ENCODE assay signal across 12 cellular contexts in the genomic region with DNA sequence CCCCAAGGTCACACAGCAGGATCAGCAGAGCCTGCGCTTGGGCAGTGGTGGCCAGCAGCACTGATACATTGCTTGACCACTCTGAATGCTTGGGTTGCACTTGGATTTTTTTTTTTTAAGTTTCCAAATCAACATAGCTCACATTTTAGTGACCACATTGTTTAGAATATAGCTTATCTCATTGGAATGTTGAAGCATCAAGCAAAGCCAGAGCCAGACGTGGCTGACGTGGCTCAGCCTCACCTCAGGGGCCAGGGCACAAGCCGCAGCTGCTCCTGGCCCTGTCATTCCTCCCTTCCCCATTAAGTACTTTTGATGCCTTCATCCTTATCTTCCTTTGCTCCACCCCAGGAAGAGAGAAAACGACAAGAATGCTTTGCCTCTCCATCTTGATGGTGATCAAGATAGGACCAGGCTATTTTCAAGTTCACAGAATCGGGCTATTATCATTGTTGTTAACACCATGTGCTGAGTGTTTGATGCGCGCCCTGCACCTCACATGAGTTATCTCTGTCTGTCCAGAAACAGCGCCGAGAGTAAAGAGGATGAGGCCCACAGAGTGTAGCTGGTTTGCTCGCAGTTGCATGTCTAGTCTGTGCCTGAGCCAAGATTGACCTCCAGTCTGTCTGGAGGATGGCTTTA.
A peak's percentile ranks its signal among the peaks of the same experiment; 100 is the strongest.
DNase-seq lines count a peak whose midpoint lies in the region; ATAC-seq, FAIRE-seq and TF ChIP-seq lines count a peak whose summit lies in the region.
"Had no signal": no experiment of that assay in that cellular context is flagged by ENCODE, and none has a peak within 500 bp of the region (broad histone marks: within the 10 kb centered on the region; RNA-seq: fewer than 3 reads in every experiment).

No MANE protein-coding gene starts in this region.

- no peaks in the 10 kb centered on the region for H3K27me3 Mint-ChIP-seq in activated CD4-positive, alpha-beta T cell treated with anti-CD3 and anti-CD28 coated beads, Interleukin-2, amount 10 ng/mL, durations not matched to agents 24 days and 14 days
- H3K27me3 Mint-ChIP-seq: activated naive CD8-positive, alpha-beta T cell treated with anti-CD3 and anti-CD28 coated beads for 36 hours had no signal

- H3K27ac Mint-ChIP-seq in activated CD4-positive, alpha-beta T cell treated with anti-CD3 and anti-CD28 coated beads, Interleukin-2, amount 10 ng/mL, durations not matched to agents 24 days and 14 days: no peak overlapping the region
- H3K27ac Mint-ChIP-seq: activated naive CD8-positive, alpha-beta T cell treated with anti-CD3 and anti-CD28 coated beads for 36 hours had no signal

- H3K27ac ChIP-seq in left lung (peak overlapping the region; percentile 44 to 50), vagina (peak overlapping the region; percentile 23)
- H3K27ac ChIP-seq: BLaER1, SK-N-MC had no signal

- H3K27me3 ChIP-seq in bronchial epithelial cell (ENCODE audit: control insufficient read depth, insufficient read depth, low read length) (no peaks in the 10 kb centered on the region), left lung (no peaks in the 10 kb centered on the region), vagina (no peaks in the 10 kb centered on the region)
- H3K27me3 ChIP-seq: BLaER1 had no signal

- no peak for TF ChIP-seq CTCF in bronchial epithelial cell (IDR thresholded peaks at IDR 0.05; ENCODE audit: insufficient read depth, low read length, severe bottlenecking)
- no peak for TF ChIP-seq CTCF in left lung (IDR thresholded peaks at IDR 0.05)
- no peak for TF ChIP-seq CTCF in vagina (IDR thresholded peaks at IDR 0.05)

- H3K4me3 Mint-ChIP-seq in activated CD4-positive, alpha-beta T cell treated with anti-CD3 and anti-CD28 coated beads, Interleukin-2, amount 10 ng/mL, durations not matched to agents 24 days and 14 days: no peak overlapping the region
- H3K4me3 Mint-ChIP-seq: activated naive CD8-positive, alpha-beta T cell treated with anti-CD3 and anti-CD28 coated beads for 36 hours had no signal

- intact Hi-C loops in Right ventricle myocardium superior (cut with DNase I): no loop called here
- intact Hi-C loops in Right ventricle myocardium inferior (cut with DNase I): no loop called here
- intact Hi-C loops in left lung (cut with DNase I): no loop called here
- intact Hi-C loops in vagina (cut with DNase I): no loop called here
- intact Hi-C loops in activated CD4-positive, alpha-beta T cell treated with anti-CD3 and anti-CD28 coated beads, Interleukin-2, amount 10 ng/mL, durations not matched to agents 24 days and 14 days (cut with micrococcal nuclease): loop anchor here (5.0 to 10.0 kb wide), 3 partner anchors 46 to 234 kb away; a partner anchor contains a TSS

- H3K9me3 ChIP-seq in left lung (no peaks in the 10 kb centered on the region), vagina (no peaks in the 10 kb centered on the region)
- H3K9me3 ChIP-seq: BLaER1 had no signal

- peak; percentile 13 for FAIRE-seq in bronchial epithelial cell (lab: Jason Lieb, UNC)

- no peaks in the 10 kb centered on the region for H3K9me3 Mint-ChIP-seq in activated CD4-positive, alpha-beta T cell treated with anti-CD3 and anti-CD28 coated beads, Interleukin-2, amount 10 ng/mL, durations not matched to agents 24 days and 14 days
- H3K9me3 Mint-ChIP-seq: activated naive CD8-positive, alpha-beta T cell treated with anti-CD3 and anti-CD28 coated beads for 36 hours had no signal

- TF ChIP-seq POLR2A in vagina (IDR thresholded peaks at IDR 0.05): no peak

- ATAC-seq in Right ventricle myocardium superior (ENCODE audit: poor library complexity) (peak; percentile 41), Right ventricle myocardium inferior (no peak), left lung (peak; percentile 43), GM18870 (IDR thresholded peaks at IDR 0.05; ENCODE audit: unreplicated experiment) (no peak), GM21786 (IDR thresholded peaks at IDR 0.05; ENCODE audit: unreplicated experiment) (no peak)

- H3K4me1 Mint-ChIP-seq in activated CD4-positive, alpha-beta T cell treated with anti-CD3 and anti-CD28 coated beads, Interleukin-2, amount 10 ng/mL, durations not matched to agents 24 days and 14 days: peaks cover 44% of the 10 kb centered on the region

- peaks cover 26% of the 10 kb centered on the region for H3K36me3 ChIP-seq in bronchial epithelial cell (ENCODE audit: control insufficient read depth, insufficient read depth, low read length)
- peaks cover 0 to 16% of the 10 kb centered on the region in 2 donors for H3K36me3 ChIP-seq in left lung
- peaks cover 0 to 7% of the 10 kb centered on the region in 2 donors for H3K36me3 ChIP-seq in vagina

- DNase-seq in Right ventricle myocardium superior (no peak), Right ventricle myocardium inferior (ENCODE audit: missing footprints) (no peak), bronchial epithelial cell (ENCODE audit: low read depth) (peak; percentile 79), left lung (no peak), vagina (ENCODE audit: extremely low spot score in 2 of 2) (no peak)
- no peak for DNase-seq in activated CD4-positive, alpha-beta T cell treated with anti-CD3 and anti-CD28 coated beads, Interleukin-2, amount 10 ng/mL, durations not matched to agents 24 days and 14 days
- DNase-seq: activated naive CD8-positive, alpha-beta T cell treated with anti-CD3 and anti-CD28 coated beads for 36 hours had no signal

- H3K4me3 ChIP-seq in bronchial epithelial cell (ENCODE audit: low read depth, low read length): no peak overlapping the region
- H3K4me3 ChIP-seq in left lung: no peak overlapping the region
- no peak overlapping the region for H3K4me3 ChIP-seq in vagina
- H3K4me3 ChIP-seq: BLaER1, lung, SK-N-MC had no signal

- peaks cover 56% of the 10 kb centered on the region for H3K36me3 Mint-ChIP-seq in activated CD4-positive, alpha-beta T cell treated with anti-CD3 and anti-CD28 coated beads, Interleukin-2, amount 10 ng/mL, durations not matched to agents 24 days and 14 days (ENCODE audit: low read depth)

- peaks cover 18 to 42% of the 10 kb centered on the region in 2 donors for H3K4me1 ChIP-seq in left lung
- H3K4me1 ChIP-seq in vagina: peaks cover 63% of the 10 kb centered on the region

Comparison
In these comparisons a context has a peak if more than half of its experiments do, and no peak if none do; other contexts are left out.
1. ATAC-seq: peak in Right ventricle myocardium superior (single experiment) and left lung (single experiment); none in Right ventricle myocardium inferior (single experiment), GM18870 (single experiment) and GM21786 (single experiment).